Comparison of ENCODE assay signal across 35 cellular contexts in genomic region chr12:11477110-11477509, GRCh38.
"Had no signal": no experiment of that assay in that cellular context is flagged by ENCODE, and none has a peak within 500 bp of the region (broad histone marks: within the 10 kb centered on the region; RNA-seq: fewer than 3 reads in every experiment).

No MANE protein-coding gene starts in this region.

- H3K27ac Mint-ChIP-seq: activated CD4-positive, alpha-beta T cell treated with anti-CD3 and anti-CD28 coated beads, Interleukin-2, amount 10 ng/mL, durations not matched to agents 24 days and 14 days; activated CD8-positive, alpha-beta T cell treated with anti-CD3 and anti-CD28 coated beads for 36 hours; activated naive CD8-positive, alpha-beta T cell treated with anti-CD3 and anti-CD28 coated beads for 36 hours; activated T-cell treated with anti-CD3 and anti-CD28 coated beads, Interleukin-2, amount 50 U/mL, for 72 hours; activated T-helper 17 cell treated with anti-CD3 and anti-CD28 coated beads, Interleukin-2, amount 50 U/mL, for 72 hours; T-cell had no signal

- H3K9ac ChIP-seq: SK-N-SH had no signal

- H3K4me3 ChIP-seq: Peyer's patch, SJSA1 had no signal

- H3K9me2 ChIP-seq: SK-N-SH had no signal

- ATAC-seq: activated CD8-positive, alpha-beta T cell treated with anti-CD3 and anti-CD28 coated beads for 36 hours; activated T-cell treated with anti-CD3 and anti-CD28 coated beads, Interleukin-2, amount 50 U/mL, for 72 hours; activated T-helper 17 cell treated with anti-CD3 and anti-CD28 coated beads, Interleukin-2, amount 50 U/mL, for 72 hours; PC-3; T-cell had no signal

- H3K27me3 Mint-ChIP-seq: activated naive CD8-positive, alpha-beta T cell treated with anti-CD3 and anti-CD28 coated beads for 36 hours; activated T-helper 17 cell treated with anti-CD3 and anti-CD28 coated beads, Interleukin-2, amount 50 U/mL, for 72 hours; T-cell had no signal

- H3K9me3 ChIP-seq: Peyer's patch, SJSA1, SK-N-SH had no signal

- H3K4me1 ChIP-seq: Peyer's patch, SJSA1 had no signal

- H3K4me2 ChIP-seq: SK-N-SH had no signal

- H3K9me3 Mint-ChIP-seq: activated CD8-positive, alpha-beta T cell treated with anti-CD3 and anti-CD28 coated beads for 36 hours; activated naive CD8-positive, alpha-beta T cell treated with anti-CD3 and anti-CD28 coated beads for 36 hours; activated T-helper 17 cell treated with anti-CD3 and anti-CD28 coated beads, Interleukin-2, amount 50 U/mL, for 72 hours; T-cell had no signal

- H3K27ac ChIP-seq: brain microvascular endothelial cell, Peyer's patch, SJSA1, VCaP had no signal

- H3K4me3 Mint-ChIP-seq: activated CD4-positive, alpha-beta T cell treated with anti-CD3 and anti-CD28 coated beads, Interleukin-2, amount 10 ng/mL, durations not matched to agents 24 days and 14 days; activated CD8-positive, alpha-beta T cell treated with anti-CD3 and anti-CD28 coated beads for 36 hours; activated naive CD8-positive, alpha-beta T cell treated with anti-CD3 and anti-CD28 coated beads for 36 hours; activated T-cell treated with anti-CD3 and anti-CD28 coated beads, Interleukin-2, amount 50 U/mL, for 72 hours; activated T-helper 17 cell treated with anti-CD3 and anti-CD28 coated beads, Interleukin-2, amount 50 U/mL, for 72 hours; T-cell had no signal

- H3K27me3 ChIP-seq: brain microvascular endothelial cell, Peyer's patch, SJSA1 had no signal

- H3K4me1 Mint-ChIP-seq: activated CD4-positive, alpha-beta T cell treated with anti-CD3 and anti-CD28 coated beads, Interleukin-2, amount 10 ng/mL, durations not matched to agents 24 days and 14 days; activated naive CD8-positive, alpha-beta T cell treated with anti-CD3 and anti-CD28 coated beads for 36 hours; activated T-helper 17 cell treated with anti-CD3 and anti-CD28 coated beads, Interleukin-2, amount 50 U/mL, for 72 hours; T-cell had no signal

- DNase-seq: activated CD4-positive, alpha-beta T cell treated with anti-CD3 and anti-CD28 coated beads, Interleukin-2, amount 10 ng/mL, durations not matched to agents 24 days and 14 days; activated CD4-positive, alpha-beta T cell treated with anti-CD3 and anti-CD28 coated beads, Interleukin-2, amount 50 U/mL, for 4 hours; activated CD4-positive, CD25-positive, alpha-beta regulatory T cell; activated CD8-positive, alpha-beta T cell treated with anti-CD3 and anti-CD28 coated beads for 36 hours; activated effector memory CD4-positive, alpha-beta T cell treated with anti-CD3 and anti-CD28 coated beads, Interleukin-2, amount 50 U/mL, for 16 hours; activated naive CD4-positive, alpha-beta T cell; activated naive CD4-positive, alpha-beta T cell treated with anti-CD3 and anti-CD28 coated beads, Interleukin-2, amount 50 U/mL, for 16 hours; activated naive CD8-positive, alpha-beta T cell treated with anti-CD3 and anti-CD28 coated beads for 36 hours; activated T-cell treated with anti-CD3 and anti-CD28 coated beads, Interleukin-2, amount 50 U/mL, for 1 hour; activated T-cell treated with anti-CD3 and anti-CD28 coated beads, Interleukin-2, amount 50 U/mL, for 72 hours; amniotic stem cell; aorta; brain microvascular endothelial cell; central memory CD4-positive, alpha-beta T cell; Karpas-422; KBM-7; NCI-H1105 treated with DMSO at 0.1 percent for 48 hours; NCI-H1436; NCI-H1694; NCI-H1930; NCI-H2081 treated with DMSO at 0.1 percent for 48 hours; NCI-H226; NCI-H446 treated with DMSO at 0.1 percent for 48 hours; NCI-H524 treated with DMSO at 0.1 percent for 48 hours; PC-3; Peyer's patch; RPMI8226; SHP77 treated with DMSO at 0.1 percent for 48 hours; SK-N-SH; T-cell; T-helper 2 cell; T-helper 9 cell had no signal

- H3K36me3 ChIP-seq: brain microvascular endothelial cell, Peyer's patch, SJSA1 had no signal

- H3K36me3 Mint-ChIP-seq: activated naive CD8-positive, alpha-beta T cell treated with anti-CD3 and anti-CD28 coated beads for 36 hours; T-cell had no signal
